ENCODE assay signal across 27 cellular contexts in genomic region chr9:14175778-14176177, GRCh38.
"Had no signal": no experiment of that assay in that cellular context is flagged by ENCODE, and none has a peak within 500 bp of the region (broad histone marks: within the 10 kb centered on the region; RNA-seq: fewer than 3 reads in every experiment).

No MANE protein-coding gene starts in this region.

- H3K4me1 Mint-ChIP-seq: memory B cell; naive thymus-derived CD8-positive, alpha-beta T cell; neural progenitor cell; stimulated activated effector memory CD8-positive, alpha-beta T cell treated with anti-CD3 and anti-CD28 coated beads, Interleukin-12 subunit alpha, Interleukin-12 subunit beta, amount 100 ng/mL, for 72 hours; stimulated activated naive CD8-positive, alpha-beta T cell treated with anti-CD3 and anti-CD28 coated beads, Interleukin-15, amount 100 ng/mL, for 72 hours had no signal

- H3K27me3 Mint-ChIP-seq: memory B cell; progenitor cell of endocrine pancreas; stimulated activated naive CD8-positive, alpha-beta T cell treated with anti-CD3 and anti-CD28 coated beads, Interleukin-15, amount 100 ng/mL, for 72 hours had no signal

- H2AFZ ChIP-seq: neural progenitor cell had no signal

- H3K27me3 ChIP-seq: left lung, neural progenitor cell, neutrophil, ovary, right atrium auricular region, right lobe of liver, spleen, testis, thyroid gland, transverse colon, upper lobe of left lung, vagina had no signal

- DNase-seq: hippocampal formation; kidney glomerular epithelial cell; left cardiac atrium; left lung; naive thymus-derived CD8-positive, alpha-beta T cell; occipital lobe; ovary; right lobe of liver; small intestine; spleen; stimulated activated CD4-positive, alpha-beta T cell treated with anti-CD3 and anti-CD28 coated beads, Interleukin-4, amount 100 ng/mL, for 24 hours; stimulated activated naive CD4-positive, alpha-beta T cell; stimulated activated naive CD8-positive, alpha-beta T cell treated with anti-CD3 and anti-CD28 coated beads, Interleukin-15, amount 100 ng/mL, for 72 hours; testis; thyroid gland; transverse colon; upper lobe of left lung had no signal

- ATAC-seq: left cardiac atrium; left lung; naive thymus-derived CD8-positive, alpha-beta T cell; stimulated activated effector memory CD8-positive, alpha-beta T cell treated with anti-CD3 and anti-CD28 coated beads, Interleukin-12 subunit alpha, Interleukin-12 subunit beta, amount 100 ng/mL, for 72 hours; stimulated activated naive CD8-positive, alpha-beta T cell treated with anti-CD3 and anti-CD28 coated beads, Interleukin-15, amount 100 ng/mL, for 72 hours had no signal

- H3K4me3 Mint-ChIP-seq: memory B cell; naive thymus-derived CD8-positive, alpha-beta T cell; nephron; neural progenitor cell; stimulated activated effector memory CD8-positive, alpha-beta T cell treated with anti-CD3 and anti-CD28 coated beads, Interleukin-12 subunit alpha, Interleukin-12 subunit beta, amount 100 ng/mL, for 72 hours; stimulated activated naive CD8-positive, alpha-beta T cell treated with anti-CD3 and anti-CD28 coated beads, Interleukin-15, amount 100 ng/mL, for 72 hours had no signal

- H3K9me3 Mint-ChIP-seq: memory B cell; nephron; neural progenitor cell; stimulated activated effector memory CD8-positive, alpha-beta T cell treated with anti-CD3 and anti-CD28 coated beads, Interleukin-12 subunit alpha, Interleukin-12 subunit beta, amount 100 ng/mL, for 72 hours; stimulated activated naive CD8-positive, alpha-beta T cell treated with anti-CD3 and anti-CD28 coated beads, Interleukin-15, amount 100 ng/mL, for 72 hours had no signal

- H3K4me2 ChIP-seq: neural progenitor cell had no signal

- H3K4me3 ChIP-seq: left lung, lung, neural progenitor cell, ovary, right atrium auricular region, right lobe of liver, spleen, testis, thyroid gland, transverse colon, upper lobe of left lung, vagina had no signal

- H3K9me3 ChIP-seq: left lung, neutrophil, ovary, right atrium auricular region, right lobe of liver, spleen, testis, thyroid gland, transverse colon, upper lobe of left lung, vagina had no signal

- H3K27ac ChIP-seq: left lung, neural progenitor cell, neutrophil, ovary, right atrium auricular region, right lobe of liver, spleen, testis, thyroid gland, transverse colon, upper lobe of left lung, vagina had no signal

- H3K4me1 ChIP-seq: neural progenitor cell, spleen, testis had no signal

- H3K36me3 Mint-ChIP-seq: memory B cell; naive thymus-derived CD8-positive, alpha-beta T cell; stimulated activated effector memory CD8-positive, alpha-beta T cell treated with anti-CD3 and anti-CD28 coated beads, Interleukin-12 subunit alpha, Interleukin-12 subunit beta, amount 100 ng/mL, for 72 hours had no signal

- FAIRE-seq: keratinocyte, small intestine had no signal

- H3K9ac ChIP-seq: neural progenitor cell had no signal

- H3K36me3 ChIP-seq: left lung, neural progenitor cell, neutrophil, ovary, right atrium auricular region, right lobe of liver, spleen, thyroid gland, transverse colon, upper lobe of left lung, vagina had no signal

- H3K27ac Mint-ChIP-seq: memory B cell; naive thymus-derived CD8-positive, alpha-beta T cell; neural progenitor cell; progenitor cell of endocrine pancreas; stimulated activated effector memory CD8-positive, alpha-beta T cell treated with anti-CD3 and anti-CD28 coated beads, Interleukin-12 subunit alpha, Interleukin-12 subunit beta, amount 100 ng/mL, for 72 hours; stimulated activated naive CD8-positive, alpha-beta T cell treated with anti-CD3 and anti-CD28 coated beads, Interleukin-15, amount 100 ng/mL, for 72 hours had no signal
